8 cellular contexts compared by ENCODE assay signal in genomic region chr7:151228024-151228866, GRCh38. TPM values are rescaled to one million over a fixed set of nuclear protein-coding genes. Genes with fewer than 3 reads are reported as not detected.
DNase-seq lines count a peak whose midpoint lies in the region; ATAC-seq and TF ChIP-seq lines count a peak whose summit lies in the region.

No MANE protein-coding gene starts in this region.

- H3K9me3 ChIP-seq in SJCRH30 (replicated peaks): no peaks in the 10 kb centered on the region
- H3K9me3 ChIP-seq in fibroblast of lung (ENCODE audit: control insufficient read depth, insufficient read depth, low read depth, low read length): no peaks in the 10 kb centered on the region

- no peak overlapping the region for H3K9ac ChIP-seq in fibroblast of lung (ENCODE audit: insufficient read depth, low read length)

- no peak for TF ChIP-seq CTCF in GM06990 (IDR thresholded peaks at IDR 0.05; ENCODE audit: insufficient read depth, low read length, poor library complexity, severe bottlenecking)
- no peak for TF ChIP-seq CTCF in fibroblast of lung (conservative IDR thresholded peaks at IDR 0.05 in 1 of 2, IDR thresholded peaks at IDR 0.05 in 1 of 2; ENCODE audit: low read depth in 1 of 2, low read length in 2 of 2)
- no peak for TF ChIP-seq CTCF in retinal pigment epithelial cell (conservative IDR thresholded peaks at IDR 0.05; ENCODE audit: low read depth, low read length)

- H3K27ac ChIP-seq in SJCRH30 (no peak overlapping the region), fibroblast of lung (ENCODE audit: insufficient read depth, low read length) (peak overlapping the region; percentile 17)

- H3K36me3 ChIP-seq in GM06990 (ENCODE audit: control insufficient read depth, insufficient read depth, low read length) (peaks cover 8% of the 10 kb centered on the region), SJCRH30 (peaks cover 22% of the 10 kb centered on the region), fibroblast of lung (ENCODE audit: control insufficient read depth, insufficient read depth, low read length) (peaks cover 6% of the 10 kb centered on the region)

- H4K20me1 ChIP-seq in fibroblast of lung (ENCODE audit: control insufficient read depth, extremely low read depth, insufficient read depth, low read length): no peaks in the 10 kb centered on the region

- H3K4me2 ChIP-seq in fibroblast of lung (ENCODE audit: extremely low read depth, insufficient read depth, low read length): peak overlapping the region; percentile 89

- peak overlapping the region; percentile 92 for H3K4me3 ChIP-seq in GM06990 (replicated peaks; ENCODE audit: low read depth, low read length)
- peak overlapping the region; percentile 65 for H3K4me3 ChIP-seq in SJCRH30
- peak overlapping the region; percentile 83 to 88 (median 86) for H3K4me3 ChIP-seq in fibroblast of lung (replicated peaks in 1 of 4; ENCODE audit: control extremely low read depth in 1 of 4, insufficient read depth in 1 of 4, low read depth in 3 of 4, low read length in 4 of 4)
- H3K4me3 ChIP-seq in retinal pigment epithelial cell (ENCODE audit: low read length): peak overlapping the region; percentile 87

- H3K79me2 ChIP-seq in fibroblast of lung (ENCODE audit: control insufficient read depth, insufficient read depth, low read length): peaks cover 27% of the 10 kb centered on the region

- H3K4me1 ChIP-seq in SJCRH30: peaks cover 12% of the 10 kb centered on the region; the same call in 1 of the 2 replicates
- peaks cover 7% of the 10 kb centered on the region for H3K4me1 ChIP-seq in fibroblast of lung (ENCODE audit: control insufficient read depth, extremely low read depth, insufficient read depth, low read length)

- DNase-seq in GM06990 (ENCODE audit: extremely low read depth, insufficient read length): no peak
- no peak for DNase-seq in SJCRH30
- no peak for DNase-seq in fibroblast of lung (ENCODE audit: low read depth in 2 of 2)
- DNase-seq in retinal pigment epithelial cell (ENCODE audit: low read depth): no peak
- DNase-seq in KBM-7: no peak

- H2AFZ ChIP-seq in fibroblast of lung (ENCODE audit: low read length): peak overlapping the region; percentile 49

- ATAC-seq in HG03439 (IDR thresholded peaks at IDR 0.05; ENCODE audit: unreplicated experiment): no peak
- no peak for ATAC-seq in GM19328 (IDR thresholded peaks at IDR 0.05; ENCODE audit: unreplicated experiment)
- ATAC-seq in GM21825 (IDR thresholded peaks at IDR 0.05; ENCODE audit: unreplicated experiment): no peak

- H3K27me3 ChIP-seq in GM06990 (replicated peaks; ENCODE audit: control insufficient read depth, insufficient read depth, low read length): no peaks in the 10 kb centered on the region
- H3K27me3 ChIP-seq in SJCRH30: no peaks in the 10 kb centered on the region
- no peaks in the 10 kb centered on the region for H3K27me3 ChIP-seq in fibroblast of lung (ENCODE audit: control insufficient read depth, insufficient read depth, low read length)

- in situ Hi-C loops in KBM-7 (cut with MboI; ENCODE audit: low pct_unique_long_range_greater_than_20kb, low sequenced_read_pairs): no loop called here

RNA-seq across cellular contexts. Expression of gene ABCF2, which starts 1.2 kb away (rescaled TPM):
- total RNA-seq in SJCRH30 (2014; rRNA removed; shearing (Covaris generic)): 77.6 and 77.7 TPM in 2 replicates
- total RNA-seq in fibroblast of lung: 46.4 and 46.7 TPM in 2 replicates
- polyA plus RNA-seq in fibroblast of lung: 41.6 and 66.1 TPM in 2 replicates
- 33.1 and 53.6 TPM in 2 replicates for polyA plus RNA-seq in fibroblast of lung (2012)
- 56.0 and 72.3 TPM in 2 replicates for polyA minus RNA-seq in fibroblast of lung (ENCODE audit: low replicate concordance)

RNA-seq across cellular contexts. Expression of gene CHPF2, which starts 4.0 kb away (rescaled TPM):
- 27.7 and 28.2 TPM in 2 replicates for total RNA-seq in SJCRH30 (2014; rRNA removed; shearing (Covaris generic))
- 33.9 and 46.7 TPM in 2 replicates for total RNA-seq in fibroblast of lung
- 33.6 and 42.5 TPM in 2 replicates for polyA plus RNA-seq in fibroblast of lung
- polyA plus RNA-seq in fibroblast of lung (2012): 52.1 and 56.7 TPM in 2 replicates
- 64.7 and 75.7 TPM in 2 replicates for polyA minus RNA-seq in fibroblast of lung (ENCODE audit: low replicate concordance)

RNA-seq across cellular contexts. Expression of gene H2BK1, which starts 18.0 kb away (rescaled TPM):
- not detected in 2 replicates for total RNA-seq in SJCRH30 (2014; rRNA removed; shearing (Covaris generic))
- not detected in 2 replicates for total RNA-seq in fibroblast of lung
- not detected in 2 replicates for polyA plus RNA-seq in fibroblast of lung
- polyA plus RNA-seq in fibroblast of lung (2012): not detected in 2 replicates
- polyA minus RNA-seq in fibroblast of lung (ENCODE audit: low replicate concordance): not detected in 2 replicates

RNA-seq across cellular contexts. Expression of gene SMARCD3, which starts 20.2 kb away (rescaled TPM):
- 91.8 and 106 TPM in 2 replicates for total RNA-seq in SJCRH30 (2014; rRNA removed; shearing (Covaris generic))
- total RNA-seq in fibroblast of lung: 23.8 and 27.0 TPM in 2 replicates
- polyA plus RNA-seq in fibroblast of lung: 30.7 and 30.9 TPM in 2 replicates
- 30.4 and 32.5 TPM in 2 replicates for polyA plus RNA-seq in fibroblast of lung (2012)
- polyA minus RNA-seq in fibroblast of lung (ENCODE audit: low replicate concordance): 41.0 and 45.7 TPM in 2 replicates

RNA-seq across cellular contexts. Expression of gene ASB10, which starts 41.2 kb away (rescaled TPM):
- not detected in 2 replicates for total RNA-seq in SJCRH30 (2014; rRNA removed; shearing (Covaris generic))
- total RNA-seq in fibroblast of lung: not detected in 2 replicates
- not detected in 2 replicates for polyA plus RNA-seq in fibroblast of lung
- polyA plus RNA-seq in fibroblast of lung (2012): not detected in 2 replicates
- not detected in 2 replicates for polyA minus RNA-seq in fibroblast of lung (ENCODE audit: low replicate concordance)
